ENCODE assay signal across 8 cellular contexts in the genomic region with DNA sequence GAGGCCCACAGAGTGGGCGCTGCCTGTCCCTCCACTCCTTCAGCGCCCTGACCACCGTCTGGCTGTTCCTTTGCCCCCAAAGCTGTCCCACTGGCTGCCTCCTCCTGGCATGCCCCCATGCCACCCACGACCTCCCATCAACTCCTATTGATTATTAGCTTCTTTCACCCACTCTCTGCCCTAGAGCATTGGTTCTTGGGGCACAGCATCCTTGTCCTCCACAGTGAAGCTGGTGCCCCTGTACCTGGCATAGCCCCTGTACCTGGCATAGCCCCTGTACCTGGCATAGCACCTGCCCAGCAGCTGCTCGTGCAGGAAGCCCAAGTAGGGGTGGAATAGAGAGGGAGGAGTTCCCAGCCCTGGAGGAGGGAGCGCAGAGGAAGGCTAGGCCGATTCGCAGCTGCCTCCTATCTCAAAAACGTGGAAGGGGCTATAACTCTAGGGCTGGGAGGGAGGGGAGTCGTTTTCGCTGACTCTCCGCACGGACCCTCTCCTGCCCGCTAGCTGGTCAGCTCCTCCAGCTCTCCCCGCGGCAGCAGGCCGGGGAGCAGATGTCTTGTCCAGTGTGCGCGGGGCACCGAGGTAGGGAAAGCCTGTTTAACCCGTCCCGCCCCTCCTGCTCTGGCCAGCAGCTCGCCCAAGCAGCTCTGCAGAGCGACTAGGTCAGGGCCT. TPM values are rescaled to one million over a fixed set of nuclear protein-coding genes. Genes with fewer than 3 reads are reported as not detected.
DNase-seq lines count a peak whose midpoint lies in the region; ATAC-seq and TF ChIP-seq lines count a peak whose summit lies in the region.

No MANE protein-coding gene starts in this region.

- intact Hi-C loops in activated naive CD4-positive, alpha-beta T cell treated with anti-CD3 and anti-CD28 coated beads for 36 hours (cut with micrococcal nuclease): loop anchor here (2.0 to 10.0 kb wide), 3 partner anchors 83 to 507 kb away; a partner anchor contains a TSS
- intact Hi-C loops in right lobe of liver (cut with DNase I): no loop called here

- H3K4me3 ChIP-seq in right lobe of liver: peak overlapping the region; percentile 23 to 48 (median 31)
- no peak overlapping the region for H3K4me3 ChIP-seq in urinary bladder (ENCODE audit: low read depth, low read length)

- no peaks in the 10 kb centered on the region for H3K27me3 Mint-ChIP-seq in activated naive CD4-positive, alpha-beta T cell treated with anti-CD3 and anti-CD28 coated beads for 36 hours (ENCODE audit: low read depth)

- no peak for TF ChIP-seq POLR2A in right lobe of liver (IDR thresholded peaks at IDR 0.05)

- H3K27ac ChIP-seq in adipose tissue (ENCODE audit: low read depth, low read length) (peak overlapping the region; percentile 1), right lobe of liver (no peak overlapping the region), urinary bladder (ENCODE audit: low read depth) (peak overlapping the region; percentile 25)

- H3K4me1 ChIP-seq in right lobe of liver: peaks cover 0 to 20% (median 2%) of the 10 kb centered on the region in 4 donors
- no peaks in the 10 kb centered on the region for H3K4me1 ChIP-seq in urinary bladder (ENCODE audit: insufficient read depth)

- no peaks in the 10 kb centered on the region for H3K36me3 Mint-ChIP-seq in activated naive CD4-positive, alpha-beta T cell treated with anti-CD3 and anti-CD28 coated beads for 36 hours (ENCODE audit: low read depth)

- H3K9me3 ChIP-seq in right lobe of liver: no peaks in the 10 kb centered on the region

- H3K4me1 Mint-ChIP-seq in activated naive CD4-positive, alpha-beta T cell treated with anti-CD3 and anti-CD28 coated beads for 36 hours (ENCODE audit: low read depth): peaks cover 18% of the 10 kb centered on the region

- H3K27ac Mint-ChIP-seq in activated naive CD4-positive, alpha-beta T cell treated with anti-CD3 and anti-CD28 coated beads for 36 hours: no peak overlapping the region

- CTCF ChIA-PET in activated naive CD4-positive, alpha-beta T cell treated with anti-CD3 and anti-CD28 coated beads for 36 hours (lab: Charles Lee): interaction anchor here (0.6 to 1.3 kb wide), 3 partner anchors 20 to 83 kb away, joined by 4 to 5 read pairs (median 4); no protein-coding TSS in a partner anchor

- 42 to 56% (median 45%) methylated on average over 21 to 24 of the region's 24 CpGs for WGBS in adipose tissue, 3 donors
- WGBS in right lobe of liver (ENCODE audit: insufficient coverage, low coverage, low lambda C conversion rate, missing lambda C conversion rate): 48% methylated on average over 19 of the region's 24 CpGs
- WGBS in urinary bladder: 21% methylated on average over 24 of the region's 24 CpGs

- H3K9me3 Mint-ChIP-seq in activated naive CD4-positive, alpha-beta T cell treated with anti-CD3 and anti-CD28 coated beads for 36 hours: no peaks in the 10 kb centered on the region

- H3K27me3 ChIP-seq in right lobe of liver: no peaks in the 10 kb centered on the region

- ATAC-seq in right lobe of liver (no peak), HG02852 (IDR thresholded peaks at IDR 0.05; ENCODE audit: unreplicated experiment) (no peak)

- no peak for TF ChIP-seq CTCF in right lobe of liver (IDR thresholded peaks at IDR 0.05)

- no peak for DNase-seq in activated naive CD4-positive, alpha-beta T cell treated with anti-CD3 and anti-CD28 coated beads for 36 hours
- DNase-seq in activated naive CD4-positive, alpha-beta T cell treated with Interleukin-2 at 50 U/mL for 16 hours: no peak
- DNase-seq in right lobe of liver (no peak), midbrain (lab: John Stamatoyannopoulos, UW) (no peak), GM03348 (ENCODE audit: low spot score) (no peak)

- peak overlapping the region; percentile 43 for H3K4me3 Mint-ChIP-seq in activated naive CD4-positive, alpha-beta T cell treated with anti-CD3 and anti-CD28 coated beads for 36 hours

- H3K36me3 ChIP-seq in right lobe of liver: no peaks in the 10 kb centered on the region
- H3K36me3 ChIP-seq in urinary bladder (ENCODE audit: insufficient read depth): no peaks in the 10 kb centered on the region

RNA-seq across cellular contexts. Expression of a gene that starts 5.7 kb away (rescaled TPM):
- total RNA-seq in activated naive CD4-positive, alpha-beta T cell treated with anti-CD3 and anti-CD28 coated beads for 36 hours: 1,000 to 10,000 TPM; 2,881 to 2,925 TPM
- 1,000 to 10,000 TPM; 1,930 to 3,527 (median 2,831) TPM for polyA plus RNA-seq in adipose tissue
- total RNA-seq in right lobe of liver: 1,000 to 10,000 TPM in 3 of 6 experiments, 100 to 1,000 TPM in 3; 218 to 2,508 (median 1,326) TPM
- 2,267 TPM for total RNA-seq in urinary bladder
- polyA plus RNA-seq in urinary bladder: 2,840 TPM

RNA-seq across cellular contexts. Expression of a gene that starts 9.9 kb away (rescaled TPM):
- total RNA-seq in activated naive CD4-positive, alpha-beta T cell treated with anti-CD3 and anti-CD28 coated beads for 36 hours: not detected
- polyA plus RNA-seq in adipose tissue: 1 to 10 TPM in 2 of 3 donors, under 1 TPM in 1; 0.21 to 4.9 (median 1.0) TPM
- under 1 TPM in 1 of 6 experiments, not detected in 5; 0.22 TPM for total RNA-seq in right lobe of liver
- total RNA-seq in urinary bladder: 0.69 TPM
- polyA plus RNA-seq in urinary bladder: 0.43 TPM

RNA-seq across cellular contexts. Expression of a gene that starts 33.9 kb away (rescaled TPM):
- total RNA-seq in activated naive CD4-positive, alpha-beta T cell treated with anti-CD3 and anti-CD28 coated beads for 36 hours: 10 to 100 TPM; 25.3 to 27.1 TPM
- polyA plus RNA-seq in adipose tissue (10 to 100 TPM; 10.1 to 25.9 (median 22.4) TPM), urinary bladder (21.0 TPM)
- total RNA-seq in right lobe of liver (10 to 100 TPM; 13.1 to 17.1 (median 15.2) TPM), urinary bladder (14.0 TPM)

Comparison
In these comparisons a context has a peak if more than half of its experiments do, and no peak if none do; other contexts are left out.
1. H3K27ac ChIP-seq: peak in adipose tissue (single experiment) and urinary bladder (single experiment); none in right lobe of liver (0 of 3).